In the genomic region with DNA sequence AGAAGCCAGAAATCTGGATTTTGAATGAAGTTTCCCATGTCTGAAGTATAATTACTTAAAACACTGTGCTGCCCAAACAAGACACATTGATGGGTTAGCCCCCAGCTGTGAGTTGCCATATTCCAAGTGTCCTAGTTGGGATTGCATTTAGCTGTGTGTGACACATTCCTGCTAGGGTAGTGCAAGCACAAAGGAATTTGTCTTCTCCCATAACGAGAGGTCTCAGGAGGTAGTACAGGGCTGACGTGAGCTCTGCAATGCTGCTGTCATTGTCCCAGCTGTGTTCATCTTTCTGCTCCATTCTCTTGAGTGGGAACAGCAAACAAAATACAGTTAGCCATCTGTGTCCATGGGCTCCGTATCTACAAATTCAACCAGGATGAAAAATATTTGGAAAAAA, we compare ENCODE assay signal across 22 cellular contexts.
DNase-seq lines count a peak whose midpoint lies in the region; ATAC-seq, FAIRE-seq and TF ChIP-seq lines count a peak whose summit lies in the region.
"Had no signal": no experiment of that assay in that cellular context is flagged by ENCODE, and none has a peak within 500 bp of the region (broad histone marks: within the 10 kb centered on the region; RNA-seq: fewer than 3 reads in every experiment).

No MANE protein-coding gene starts in this region.

- no peaks in the 10 kb centered on the region for H3K36me3 ChIP-seq in ACC112 (ENCODE audit: insufficient read depth, low read length)
- H3K36me3 ChIP-seq in keratinocyte (ENCODE audit: control insufficient read depth in 2 of 2, extremely low read depth in 1 of 2, insufficient read depth in 2 of 2, low read length in 2 of 2) = no peaks in the 10 kb centered on the region
- H3K36me3 ChIP-seq in A673 (ENCODE audit: insufficient read depth, low read length, poor library complexity, severe bottlenecking) = no peaks in the 10 kb centered on the region
- H3K36me3 ChIP-seq: gastrocnemius medialis, lower lobe of right lung, prostate gland, stomach had no signal

- H3K9me3 ChIP-seq in keratinocyte (ENCODE audit: control insufficient read depth, low read depth, low read length) (no peaks in the 10 kb centered on the region), A673 (ENCODE audit: low read depth, low read length, poor library complexity, severe bottlenecking) (no peaks in the 10 kb centered on the region)
- H3K9me3 ChIP-seq: Caco-2, gastrocnemius medialis, lower lobe of right lung, prostate gland, stomach had no signal

- H3K36me3 Mint-ChIP-seq in osteocyte (ENCODE audit: unreplicated experiment) = no peaks in the 10 kb centered on the region
- H3K36me3 Mint-ChIP-seq: natural killer cell had no signal

- H3K27ac Mint-ChIP-seq in stimulated activated naive CD8-positive, alpha-beta T cell treated with anti-CD3 and anti-CD28 coated beads, Interleukin-15, amount 100 ng/mL, for 72 hours = no peak overlapping the region
- H3K27ac Mint-ChIP-seq in osteocyte (ENCODE audit: unreplicated experiment) = no peak overlapping the region
- H3K27ac Mint-ChIP-seq: activated T-helper 2 cell treated with anti-CD3 and anti-CD28 coated beads, Interferon-gamma antibody, Interleukin-2, Interleukin-4, amounts not matched to agents 10 μg/mL and 5 μg/mL and 100 μg/mL, durations not matched to agents 14 hours and 24 hours and 36 hours; endodermal cell; H9; natural killer cell had no signal

- H3K27ac ChIP-seq in ACC112 (ENCODE audit: low read depth, low read length) (peak overlapping the region; percentile 68), keratinocyte (ENCODE audit: control insufficient read depth, insufficient read depth, low read length) (no peak overlapping the region), A673 (ENCODE audit: low read depth, low read length, poor library complexity, severe bottlenecking) (no peak overlapping the region)
- H3K27ac ChIP-seq: gastrocnemius medialis, lower lobe of right lung, prostate gland, stomach had no signal

- DNase-seq in HCEC 1CT (peak; percentile 47), keratinocyte (ENCODE audit: low read depth, low spot score) (no peak), Kasumi-1 (lab: John Stamatoyannopoulos, UW) (no peak), osteocyte (ENCODE audit: extremely low spot score, unreplicated experiment) (no peak), A673 (ENCODE audit: low spot score) (no peak)
- no peak for DNase-seq in stimulated activated naive CD8-positive, alpha-beta T cell treated with anti-CD3 and anti-CD28 coated beads, Interleukin-15, amount 100 ng/mL, for 72 hours
- DNase-seq: amniotic stem cell, Caco-2, cerebellar nuclear complex, endodermal cell, gastrocnemius medialis, H9, lower lobe of right lung, natural killer cell, NCI-H2107, NCI-H748 treated with DMSO at 0.1 percent for 48 hours, RPMI8226, stomach had no signal

- peak; percentile 47 for ATAC-seq in SK-N-SH treated with all-trans-retinoic acid at 6 μM for 48 hours
- no peak for ATAC-seq in stimulated activated naive CD8-positive, alpha-beta T cell treated with anti-CD3 and anti-CD28 coated beads, Interleukin-15, amount 100 ng/mL, for 72 hours
- ATAC-seq: natural killer cell had no signal

- H3K4me3 ChIP-seq in ACC112 (ENCODE audit: low read depth, low read length) (peak overlapping the region; percentile 8; the same call in 1 of the 2 replicates), keratinocyte (ENCODE audit: control insufficient read depth in 2 of 3, extremely low read depth in 1 of 3, insufficient read depth in 2 of 3, low read depth in 1 of 3, low read length in 3 of 3) (no peak overlapping the region), A673 (ENCODE audit: low read depth, low read length, poor library complexity, severe bottlenecking) (no peak overlapping the region)
- H3K4me3 ChIP-seq: gastrocnemius medialis, lower lobe of right lung, prostate gland, stomach had no signal

- H3K27me3 Mint-ChIP-seq in stimulated activated naive CD8-positive, alpha-beta T cell treated with anti-CD3 and anti-CD28 coated beads, Interleukin-15, amount 100 ng/mL, for 72 hours = no peaks in the 10 kb centered on the region
- H3K27me3 Mint-ChIP-seq in osteocyte (ENCODE audit: unreplicated experiment) = no peaks in the 10 kb centered on the region

- no peak for TF ChIP-seq CTCF in keratinocyte (optimal IDR thresholded peaks at IDR 0.05 in 1 of 3, IDR thresholded peaks at IDR 0.05 in 1 of 3, conservative IDR thresholded peaks at IDR 0.05 in 1 of 3; ENCODE audit: extremely low read depth in 1 of 3, insufficient read depth in 2 of 3, low read length in 3 of 3)
- TF ChIP-seq CTCF in osteocyte (IDR thresholded peaks at IDR 0.05) = no peak
- no peak for TF ChIP-seq CTCF in A673 (conservative IDR thresholded peaks at IDR 0.05; ENCODE audit: low read depth, low read length)

- no peaks in the 10 kb centered on the region for H4K20me1 ChIP-seq in keratinocyte (ENCODE audit: control insufficient read depth, extremely low read depth, insufficient read depth, low read length)

- H3K27me3 ChIP-seq in ACC112 (ENCODE audit: insufficient read depth, low read length) (no peaks in the 10 kb centered on the region), keratinocyte (ENCODE audit: control insufficient read depth, extremely low read depth, insufficient read depth, low read length) (no peaks in the 10 kb centered on the region), A673 (replicated peaks; ENCODE audit: insufficient read depth, low read depth, low read length, poor library complexity) (no peaks in the 10 kb centered on the region)
- H3K27me3 ChIP-seq: gastrocnemius medialis, stomach had no signal

- H2AFZ ChIP-seq in ACC112 (ENCODE audit: low read length, unreplicated experiment) (no peak overlapping the region), keratinocyte (ENCODE audit: control insufficient read depth, low read length) (no peak overlapping the region)

- intact Hi-C loops in A673 (cut with micrococcal nuclease; ENCODE audit: unreplicated experiment) = no loop called here

- H3K4me1 Mint-ChIP-seq in stimulated activated naive CD8-positive, alpha-beta T cell treated with anti-CD3 and anti-CD28 coated beads, Interleukin-15, amount 100 ng/mL, for 72 hours = peaks cover 35% of the 10 kb centered on the region
- peaks cover 20% of the 10 kb centered on the region for H3K4me1 Mint-ChIP-seq in osteocyte (ENCODE audit: unreplicated experiment)
- H3K4me1 Mint-ChIP-seq: natural killer cell had no signal

- H3K9me1 ChIP-seq in keratinocyte (ENCODE audit: control insufficient read depth, extremely low read depth, insufficient read depth, low read length) = peaks cover 2% of the 10 kb centered on the region

- H3K79me2 ChIP-seq in ACC112 (ENCODE audit: control insufficient read depth, insufficient read depth, low read length, unreplicated experiment) (no peaks in the 10 kb centered on the region), keratinocyte (ENCODE audit: control insufficient read depth, insufficient read depth, low read length) (no peaks in the 10 kb centered on the region)

- dilution Hi-C loops in keratinocyte (cut with MboI; ENCODE audit: extremely low pct_ligation_motif_present, low sequenced_read_pairs) = no loop called here

- peak overlapping the region; percentile 51 for H3K4me2 ChIP-seq in keratinocyte (ENCODE audit: control insufficient read depth, extremely low read depth, insufficient read depth, low read depth, low read length)

- POLR2A ChIA-PET in A673 (lab: Charles Lee; ENCODE audit: low non-redundant PET) = interaction anchor here (0.7 kb wide), 1 partner anchor 337 kb away, joined by 3 read pairs; no protein-coding TSS in a partner anchor

- peaks cover 0 to 3% of the 10 kb centered on the region in 2 donors for H3K9me3 Mint-ChIP-seq in stimulated activated naive CD8-positive, alpha-beta T cell treated with anti-CD3 and anti-CD28 coated beads, Interleukin-15, amount 100 ng/mL, for 72 hours
- no peaks in the 10 kb centered on the region for H3K9me3 Mint-ChIP-seq in osteocyte (ENCODE audit: unreplicated experiment)
- H3K9me3 Mint-ChIP-seq: activated T-helper 2 cell treated with anti-CD3 and anti-CD28 coated beads, Interferon-gamma antibody, Interleukin-2, Interleukin-4, amounts not matched to agents 10 μg/mL and 5 μg/mL and 100 μg/mL, durations not matched to agents 14 hours and 24 hours and 36 hours; endodermal cell; H9; natural killer cell had no signal

- H3K9ac ChIP-seq in keratinocyte (ENCODE audit: control insufficient read depth, extremely low read depth, insufficient read depth, low read length) = no peak overlapping the region

- no peak overlapping the region for H3K4me3 Mint-ChIP-seq in stimulated activated naive CD8-positive, alpha-beta T cell treated with anti-CD3 and anti-CD28 coated beads, Interleukin-15, amount 100 ng/mL, for 72 hours
- H3K4me3 Mint-ChIP-seq in osteocyte (ENCODE audit: unreplicated experiment) = no peak overlapping the region
- H3K4me3 Mint-ChIP-seq: endodermal cell, H9, natural killer cell had no signal

- no TSS peak for BruUV-seq in A673 (replicated peaks; lab: Mats Ljungman, UMichigan)

- peaks cover 48% of the 10 kb centered on the region for H3K4me1 ChIP-seq in ACC112 (ENCODE audit: control insufficient read depth, insufficient read depth, low read length, unreplicated experiment)
- peaks cover 24% of the 10 kb centered on the region for H3K4me1 ChIP-seq in keratinocyte (ENCODE audit: control insufficient read depth, extremely low read depth, insufficient read depth, low read length)
- no peaks in the 10 kb centered on the region for H3K4me1 ChIP-seq in A673 (ENCODE audit: insufficient read depth, low read length, poor library complexity, severe bottlenecking)
- H3K4me1 ChIP-seq: prostate gland had no signal

- FAIRE-seq in keratinocyte (lab: Jason Lieb, UNC) = no peak

- CTCF ChIA-PET in A673 (lab: Charles Lee) = no interaction called here

TF ChIP-seq in SK-N-SH treated with all-trans-retinoic acid at 6 μM for 48 hours, 23 proteins besides CTCF, POLR2A, EP300 and RAD21 (continues in another document):
- TF ChIP-seq GLIS3 (CRISPR knock-in tag; IDR thresholded peaks at IDR 0.05) = no peak
- TF ChIP-seq ZNF8 (CRISPR knock-in tag; IDR thresholded peaks at IDR 0.05) = no peak
- no peak for TF ChIP-seq ESRRG (CRISPR knock-in tag; IDR thresholded peaks at IDR 0.05)
- no peak for TF ChIP-seq ZFP3 (CRISPR knock-in tag; IDR thresholded peaks at IDR 0.05)
- TF ChIP-seq POU6F1 (CRISPR knock-in tag; IDR thresholded peaks at IDR 0.05; ENCODE audit: borderline replicate concordance, low read depth) = no peak
- no peak for TF ChIP-seq ZNF70 (CRISPR knock-in tag; IDR thresholded peaks at IDR 0.05)
- no peak for TF ChIP-seq SNAI2 (CRISPR knock-in tag; IDR thresholded peaks at IDR 0.05)
